8 cellular contexts compared by ENCODE assay signal in genomic region chr1:247078315-247079140, GRCh38. TPM values are rescaled to one million over a fixed set of nuclear protein-coding genes. Genes with fewer than 3 reads are reported as not detected.
DNase-seq lines count a peak whose midpoint lies in the region; ATAC-seq, FAIRE-seq and TF ChIP-seq lines count a peak whose summit lies in the region.

TSS of gene ZNF670 (minus strand) at chr1:247078811. CDS start at chr1:247078596, 215 bp downstream.

- POLR2A ChIA-PET in MCF 10A (lab: Yijun Ruan, JAX), result interaction anchor here (0.6 to 4.2 kb wide), 37 partner anchors 11 to 881 kb away, joined by 3 to 56 read pairs (median 4); partner anchors contain the start of genes AHCTF1 and ZNF669

- peak within 1 kb of the TSS; percentile 95 for H3K9ac ChIP-seq in iPS-20b (ENCODE audit: low read depth, low read length)

- H3K9me3 ChIP-seq in iPS-20b (ENCODE audit: insufficient read depth, low read depth, low read length) (peaks cover 24% of the 10 kb centered on the region), small intestine (ENCODE audit: control insufficient read depth, low read depth) (no peaks in the 10 kb centered on the region)

- FAIRE-seq in A204.1 (lab: Jason Lieb, UNC) (peak; percentile 74), small intestine (lab: Jason Lieb, UNC) (no peak)

- peak; percentile 73 for TF ChIP-seq POLR2A in GM18526 (IDR thresholded peaks at IDR 0.05; ENCODE audit: extremely low read depth, insufficient read length)

- no peak for TF ChIP-seq CTCF in MCF 10A (IDR thresholded peaks at IDR 0.05; ENCODE audit: unreplicated experiment)

- H3K36me3 ChIP-seq in iPS-20b (ENCODE audit: insufficient read depth, low read depth, low read length) (peaks cover 14% of the 10 kb centered on the region), small intestine (ENCODE audit: control insufficient read depth in 2 of 2, insufficient read depth in 2 of 2, low read length in 2 of 2) (no peaks in the 10 kb centered on the region)

- H3K4me3 ChIP-seq in iPS-20b (ENCODE audit: low read length) (peak within 1 kb of the TSS; percentile 78), small intestine (ENCODE audit: low read depth in 1 of 2, low read length in 2 of 2) (peak within 1 kb of the TSS; percentile 81 to 91)

- CTCF ChIA-PET in MCF 10A (lab: Yijun Ruan, JAX), result interaction anchor here (0.5 to 2.3 kb wide), 16 partner anchors 9 to 1805 kb away, joined by 3 to 11 read pairs (median 3); no protein-coding TSS in a partner anchor

- ATAC-seq in HG03064 (IDR thresholded peaks at IDR 0.05; ENCODE audit: low read depth, unreplicated experiment), result peak; percentile 100

- peak within 1 kb of the TSS; percentile 92 for H3K27ac Mint-ChIP-seq in MCF 10A (ENCODE audit: low read depth, unreplicated experiment)

- DNase-seq in NCI-H2107 (lab: John Stamatoyannopoulos, UW), result peak; percentile 87
- DNase-seq in UCSD-AML1 (lab: John Stamatoyannopoulos, UW; ENCODE audit: unreplicated experiment), result peak; percentile 90
- DNase-seq in MCF 10A (ENCODE audit: unreplicated experiment), result peak; percentile 100
- peak; percentile 97 for DNase-seq in small intestine

- no peaks in the 10 kb centered on the region for H3K27me3 ChIP-seq in iPS-20b (ENCODE audit: insufficient read depth, low read length)
- H3K27me3 ChIP-seq in small intestine (ENCODE audit: control insufficient read depth in 2 of 2, insufficient read depth in 2 of 2, low read length in 2 of 2), result no peaks in the 10 kb centered on the region

- BruUV-seq in MCF 10A (replicated peaks; lab: Mats Ljungman, UMichigan), result no TSS peak

- 0% methylated on average over 44 to 54 of the region's 54 CpGs for WGBS in small intestine, 3 donors

- H3K36me3 Mint-ChIP-seq in MCF 10A (ENCODE audit: insufficient read depth, unreplicated experiment), result peaks cover 6% of the 10 kb centered on the region

- H3K9me3 Mint-ChIP-seq in MCF 10A (ENCODE audit: unreplicated experiment), result peaks cover 40% of the 10 kb centered on the region

- intact Hi-C loops in MCF 10A (cut with micrococcal nuclease), result loop anchor here (1.0 to 5.0 kb wide), 4 partner anchors 26 to 172 kb away; partner anchors contain the start of genes ZNF669 and ZNF695

- H3K27ac ChIP-seq in iPS-20b (ENCODE audit: low read length) (peak within 1 kb of the TSS; percentile 74), small intestine (ENCODE audit: low read depth in 1 of 2, low read length in 1 of 2) (peak within 1 kb of the TSS; percentile 9 to 85)

- no peaks in the 10 kb centered on the region; the same call in 1 of the 2 replicates for H3K4me1 ChIP-seq in iPS-20b (ENCODE audit: insufficient read depth, low read length)
- no peaks in the 10 kb centered on the region for H3K4me1 ChIP-seq in small intestine (ENCODE audit: control insufficient read depth in 2 of 2, insufficient read depth in 1 of 2, low read depth in 1 of 2, low read length in 1 of 2)

- H3K4me3 Mint-ChIP-seq in MCF 10A (ENCODE audit: unreplicated experiment), result peak within 1 kb of the TSS; percentile 78

- no peaks in the 10 kb centered on the region for H3K27me3 Mint-ChIP-seq in MCF 10A (ENCODE audit: insufficient read depth, unreplicated experiment)

- peaks cover 18% of the 10 kb centered on the region for H3K4me1 Mint-ChIP-seq in MCF 10A (ENCODE audit: insufficient read depth, unreplicated experiment)

RNA-seq across cellular contexts. Expression of gene ZNF670, which starts in this region (rescaled TPM):
- 7.1 and 7.7 TPM in 2 replicates for total RNA-seq in MCF 10A (2022)
- 1 to 10 TPM in 2 of 3 donors, under 1 TPM in 1; 0.81 to 2.7 (median 1.8) TPM for polyA plus RNA-seq in small intestine

Comparison
In these comparisons a context has a peak if more than half of its experiments do, and no peak if none do; other contexts are left out.
1. Peak in every context shown above with its lines: DNase-seq, ATAC-seq, H3K4me3 ChIP-seq and H3K27ac ChIP-seq.